25 cellular contexts compared by ENCODE assay signal in the genomic region with DNA sequence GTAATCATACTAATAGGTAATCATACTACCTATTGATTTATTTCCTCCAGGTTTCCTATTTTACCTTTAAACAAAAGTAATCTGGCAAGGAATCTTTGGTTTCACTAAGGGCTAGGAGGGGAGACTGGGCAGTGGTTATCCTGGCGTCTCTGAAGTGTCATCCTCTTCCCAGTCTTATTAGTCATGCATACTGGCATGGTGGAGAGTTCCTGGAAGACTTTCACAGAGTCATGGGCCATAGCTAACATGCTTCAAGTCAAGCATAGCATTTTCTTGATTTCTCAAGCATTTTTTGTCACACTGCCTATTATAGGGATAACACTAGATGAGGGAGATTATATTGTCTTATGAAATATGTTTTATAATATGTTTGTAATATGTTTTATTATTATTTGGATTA.
DNase-seq lines count a peak whose midpoint lies in the region; ATAC-seq and TF ChIP-seq lines count a peak whose summit lies in the region.
"Had no signal": no experiment of that assay in that cellular context is flagged by ENCODE, and none has a peak within 500 bp of the region (broad histone marks: within the 10 kb centered on the region; RNA-seq: fewer than 3 reads in every experiment).

No MANE protein-coding gene starts in this region.

- H3F3A ChIP-seq in GM23248 (ENCODE audit: insufficient read depth) (no peaks in the 10 kb centered on the region), SK-N-SH (replicated peaks; ENCODE audit: insufficient read depth) (peaks cover 6% of the 10 kb centered on the region)

- H3K9me3 ChIP-seq in GM23248 (ENCODE audit: low read depth) (no peaks in the 10 kb centered on the region), SK-N-SH (no peaks in the 10 kb centered on the region), BE2C (no peaks in the 10 kb centered on the region)
- H3K9me3 ChIP-seq: pancreas, right atrium auricular region, testis had no signal

- H3K27me3 ChIP-seq in GM23248 (replicated peaks; ENCODE audit: insufficient read depth) (no peaks in the 10 kb centered on the region), SK-N-SH (ENCODE audit: insufficient read depth) (no peaks in the 10 kb centered on the region), BE2C (no peaks in the 10 kb centered on the region)
- H3K27me3 ChIP-seq: pancreas, right atrium auricular region, testis had no signal

- H3K9me2 ChIP-seq in GM23248 (ENCODE audit: insufficient read depth) = no peaks in the 10 kb centered on the region
- no peaks in the 10 kb centered on the region for H3K9me2 ChIP-seq in SK-N-SH

- H3K36me3 ChIP-seq in GM23248 (ENCODE audit: low read depth) (no peaks in the 10 kb centered on the region), SK-N-SH (replicated peaks in 1 of 2; ENCODE audit: control insufficient read depth in 1 of 2, insufficient read depth in 2 of 2, low read length in 1 of 2) (no peaks in the 10 kb centered on the region), BE2C (no peaks in the 10 kb centered on the region)
- H3K36me3 ChIP-seq: pancreas, right atrium auricular region had no signal

- peak in 1 of 2 experiments; percentile 39; a peak in 1 of 4 replicates for TF ChIP-seq EP300 in SK-N-SH (IDR thresholded peaks at IDR 0.05; ENCODE audit: borderline replicate concordance in 1 of 2, low read depth in 1 of 2, low read length in 1 of 2)

- TF ChIP-seq CTCF in SK-N-SH (IDR thresholded peaks at IDR 0.05) (no peak), fibroblast of mammary gland (conservative IDR thresholded peaks at IDR 0.05; ENCODE audit: control insufficient read depth, insufficient read depth, low read depth, low read length) (no peak), BE2C (IDR thresholded peaks at IDR 0.05; ENCODE audit: low read depth, low read length) (no peak)

- TF ChIP-seq RAD21 in SK-N-SH (IDR thresholded peaks at IDR 0.05; ENCODE audit: low read length) = no peak

- H3K4me1 ChIP-seq in GM23248 (ENCODE audit: insufficient read depth) = no peaks in the 10 kb centered on the region
- no peaks in the 10 kb centered on the region; a peak in 1 of 4 replicates for H3K4me1 ChIP-seq in SK-N-SH (ENCODE audit: control insufficient read depth in 1 of 2, insufficient read depth in 2 of 2, low read depth in 1 of 2, low read length in 1 of 2)
- H3K4me1 ChIP-seq in BE2C = no peaks in the 10 kb centered on the region
- H3K4me1 ChIP-seq: pancreas, right atrium auricular region, testis had no signal

- H4K20me1 ChIP-seq in GM23248 (ENCODE audit: insufficient read depth) (no peaks in the 10 kb centered on the region), SK-N-SH (ENCODE audit: insufficient read depth) (no peaks in the 10 kb centered on the region)

- H3K9ac ChIP-seq in GM23248 (no peak overlapping the region), SK-N-SH (no peak overlapping the region)
- H3K9ac ChIP-seq: KMS-11 had no signal

- H3K79me2 ChIP-seq in GM23248 (ENCODE audit: insufficient read depth) (no peaks in the 10 kb centered on the region), SK-N-SH (ENCODE audit: insufficient read depth) (no peaks in the 10 kb centered on the region)

- H3K27ac ChIP-seq in GM23248 (no peak overlapping the region), SK-N-SH (ENCODE audit: low read depth in 2 of 2, low read length in 1 of 2) (no peak overlapping the region)
- H3K27ac ChIP-seq: KMS-11, pancreas, right atrium auricular region, testis had no signal

- H2AFZ ChIP-seq in GM23248 (no peak overlapping the region), SK-N-SH (ENCODE audit: low read depth) (no peak overlapping the region)

- peak; percentile 73 for DNase-seq in GM23248
- DNase-seq in SK-N-SH = no peak
- peak; percentile 39 for DNase-seq in fibroblast of mammary gland (ENCODE audit: low read depth)
- DNase-seq in renal cortical epithelial cell (ENCODE audit: low read depth) = peak; percentile 89
- no peak for DNase-seq in BE2C
- DNase-seq in NCI-H1048 (lab: John Stamatoyannopoulos, UW) = no peak
- DNase-seq: aorta; CD4-positive, CD25-positive, alpha-beta regulatory T cell; foreskin melanocyte; GDM1; GOT3; NCI-H1930; NCI-H345; NCI-H82; OCI-M1; pancreas; stimulated activated CD4-positive, alpha-beta T cell treated with anti-CD3 and anti-CD28 coated beads, Interleukin-4, amount 100 ng/mL, for 24 hours; stimulated activated naive CD4-positive, alpha-beta T cell; T-helper 9 cell; testis had no signal

- POLR2A ChIA-PET in SK-N-SH (lab: Yijun Ruan, JAX) = no interaction called here

- in situ Hi-C loops in GM23248 (cut with MboI) = no loop called here

- WGBS in GM23248 (ENCODE audit: low coverage in 1 of 2, low lambda C conversion rate in 2 of 2, missing lambda C conversion rate in 2 of 2), 2 experiments = 0% methylated on average over 1 of the region's 1 CpG
- 29% methylated on average over 1 of the region's 1 CpG for WGBS in SK-N-SH (ENCODE audit: low lambda C conversion rate)

- ATAC-seq in GM21825 (IDR thresholded peaks at IDR 0.05; ENCODE audit: unreplicated experiment) = no peak
- ATAC-seq: natural killer cell treated with Interleukin-12 subunit alpha and Interleukin-12 subunit beta and Interleukin-15 and Interleukin-18, amount 100 ng/mL, for 72 hours; pancreas; Right ventricle myocardium inferior had no signal

- CTCF ChIA-PET in SK-N-SH (lab: Yijun Ruan, JAX) = interaction anchor here (1.7 kb wide), 1 partner anchor 24 kb away, joined by 5 read pairs; no protein-coding TSS in a partner anchor

- H3K4me3 ChIP-seq in GM23248 = no peak overlapping the region
- H3K4me3 ChIP-seq in SK-N-SH (ENCODE audit: low read depth in 2 of 2, low read length in 1 of 2) = no peak overlapping the region
- no peak overlapping the region for H3K4me3 ChIP-seq in fibroblast of mammary gland (ENCODE audit: control insufficient read depth, low read depth, low read length)
- H3K4me3 ChIP-seq in BE2C (ENCODE audit: low read depth, low read length) = no peak overlapping the region
- H3K4me3 ChIP-seq: pancreas, right atrium auricular region, testis had no signal

- H3K4me2 ChIP-seq in GM23248 (ENCODE audit: unreplicated experiment) (no peak overlapping the region), SK-N-SH (no peak overlapping the region)
- H3K4me2 ChIP-seq: KMS-11 had no signal

TF ChIP-seq in SK-N-SH, 30 proteins besides CTCF, POLR2A, EP300 and RAD21 (continues in another document):
- peak; percentile 46; the same call in 1 of the 2 replicates for TF ChIP-seq FOSL2 (IDR thresholded peaks at IDR 0.05; ENCODE audit: borderline replicate concordance, low read depth)
- TF ChIP-seq JUND (IDR thresholded peaks at IDR 0.05) = peak; percentile 27; the same call in 1 of the 2 replicates
- TF ChIP-seq NFIC (IDR thresholded peaks at IDR 0.05; ENCODE audit: borderline replicate concordance) = no peak
- TF ChIP-seq, protein P1, sequence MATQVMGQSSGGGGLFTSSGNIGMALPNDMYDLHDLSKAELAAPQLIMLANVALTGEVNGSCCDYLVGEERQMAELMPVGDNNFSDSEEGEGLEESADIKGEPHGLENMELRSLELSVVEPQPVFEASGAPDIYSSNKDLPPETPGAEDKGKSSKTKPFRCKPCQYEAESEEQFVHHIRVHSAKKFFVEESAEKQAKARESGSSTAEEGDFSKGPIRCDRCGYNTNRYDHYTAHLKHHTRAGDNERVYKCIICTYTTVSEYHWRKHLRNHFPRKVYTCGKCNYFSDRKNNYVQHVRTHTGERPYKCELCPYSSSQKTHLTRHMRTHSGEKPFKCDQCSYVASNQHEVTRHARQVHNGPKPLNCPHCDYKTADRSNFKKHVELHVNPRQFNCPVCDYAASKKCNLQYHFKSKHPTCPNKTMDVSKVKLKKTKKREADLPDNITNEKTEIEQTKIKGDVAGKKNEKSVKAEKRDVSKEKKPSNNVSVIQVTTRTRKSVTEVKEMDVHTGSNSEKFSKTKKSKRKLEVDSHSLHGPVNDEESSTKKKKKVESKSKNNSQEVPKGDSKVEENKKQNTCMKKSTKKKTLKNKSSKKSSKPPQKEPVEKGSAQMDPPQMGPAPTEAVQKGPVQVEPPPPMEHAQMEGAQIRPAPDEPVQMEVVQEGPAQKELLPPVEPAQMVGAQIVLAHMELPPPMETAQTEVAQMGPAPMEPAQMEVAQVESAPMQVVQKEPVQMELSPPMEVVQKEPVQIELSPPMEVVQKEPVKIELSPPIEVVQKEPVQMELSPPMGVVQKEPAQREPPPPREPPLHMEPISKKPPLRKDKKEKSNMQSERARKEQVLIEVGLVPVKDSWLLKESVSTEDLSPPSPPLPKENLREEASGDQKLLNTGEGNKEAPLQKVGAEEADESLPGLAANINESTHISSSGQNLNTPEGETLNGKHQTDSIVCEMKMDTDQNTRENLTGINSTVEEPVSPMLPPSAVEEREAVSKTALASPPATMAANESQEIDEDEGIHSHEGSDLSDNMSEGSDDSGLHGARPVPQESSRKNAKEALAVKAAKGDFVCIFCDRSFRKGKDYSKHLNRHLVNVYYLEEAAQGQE (IDR thresholded peaks at IDR 0.05; ENCODE audit: low read depth, low read length) = no peak
- no peak for TF ChIP-seq RCOR1 (IDR thresholded peaks at IDR 0.05; ENCODE audit: low read length)
- TF ChIP-seq, protein P2, sequence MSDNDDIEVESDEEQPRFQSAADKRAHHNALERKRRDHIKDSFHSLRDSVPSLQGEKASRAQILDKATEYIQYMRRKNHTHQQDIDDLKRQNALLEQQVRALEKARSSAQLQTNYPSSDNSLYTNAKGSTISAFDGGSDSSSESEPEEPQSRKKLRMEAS (IDR thresholded peaks at IDR 0.05; ENCODE audit: low read depth) = 0 out of 2 replicates have a peak, but pooled peaks have one; percentile 18
- TF ChIP-seq SMC3 (IDR thresholded peaks at IDR 0.05; ENCODE audit: low read depth, low read length) = no peak
- TF ChIP-seq RXRA (IDR thresholded peaks at IDR 0.05; ENCODE audit: borderline replicate concordance, low read depth) = no peak
- TF ChIP-seq ELF1 (IDR thresholded peaks at IDR 0.05) = no peak
- no peak for TF ChIP-seq FOXM1 (IDR thresholded peaks at IDR 0.05; ENCODE audit: low read depth)
- peak; percentile 45 for TF ChIP-seq TCF12 (IDR thresholded peaks at IDR 0.05)
- no peak for TF ChIP-seq YY1 (IDR thresholded peaks at IDR 0.05; ENCODE audit: low read depth)
- TF ChIP-seq, protein P3, sequence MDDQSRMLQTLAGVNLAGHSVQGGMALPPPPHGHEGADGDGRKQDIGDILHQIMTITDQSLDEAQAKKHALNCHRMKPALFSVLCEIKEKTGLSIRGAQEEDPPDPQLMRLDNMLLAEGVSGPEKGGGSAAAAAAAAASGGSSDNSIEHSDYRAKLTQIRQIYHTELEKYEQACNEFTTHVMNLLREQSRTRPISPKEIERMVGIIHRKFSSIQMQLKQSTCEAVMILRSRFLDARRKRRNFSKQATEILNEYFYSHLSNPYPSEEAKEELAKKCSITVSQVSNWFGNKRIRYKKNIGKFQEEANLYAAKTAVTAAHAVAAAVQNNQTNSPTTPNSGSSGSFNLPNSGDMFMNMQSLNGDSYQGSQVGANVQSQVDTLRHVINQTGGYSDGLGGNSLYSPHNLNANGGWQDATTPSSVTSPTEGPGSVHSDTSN (IDR thresholded peaks at IDR 0.05) = 0 out of 2 replicates have a peak, but pooled peaks have one; percentile 29

Comparison
In these comparisons a context has a peak if more than half of its experiments do, and no peak if none do; other contexts are left out.
1. DNase-seq: peak in GM23248 (single experiment), fibroblast of mammary gland (single experiment) and renal cortical epithelial cell (single experiment); none in SK-N-SH (single experiment), BE2C (single experiment) and NCI-H1048 (single experiment).